Comparison of ENCODE assay signal across 11 cellular contexts in the genomic region with DNA sequence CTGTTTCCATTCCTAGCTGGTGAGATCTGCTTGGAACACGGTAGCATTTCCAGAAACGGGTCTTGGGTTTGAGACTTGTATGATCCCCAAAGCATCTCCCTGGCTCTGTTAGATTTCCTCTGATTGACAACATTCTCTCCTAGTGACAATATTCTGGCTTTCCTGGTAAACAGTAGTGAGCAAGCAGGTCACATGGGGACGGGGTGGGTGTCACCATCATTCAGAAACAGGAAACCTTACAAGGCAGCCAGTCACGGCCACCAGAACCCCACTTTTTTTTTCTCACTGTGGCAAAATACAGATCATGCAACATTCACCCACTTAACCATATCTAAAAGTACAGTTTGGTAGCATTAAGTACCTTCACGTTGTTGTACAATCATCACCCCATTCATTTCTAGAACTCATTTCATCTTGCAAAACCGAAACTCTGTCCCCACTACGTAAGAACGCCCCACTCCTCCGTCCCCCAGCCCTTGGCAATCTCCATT.
DNase-seq lines count a peak whose midpoint lies in the region; ATAC-seq and TF ChIP-seq lines count a peak whose summit lies in the region.
"Had no signal": no experiment of that assay in that cellular context is flagged by ENCODE, and none has a peak within 500 bp of the region (broad histone marks: within the 10 kb centered on the region; RNA-seq: fewer than 3 reads in every experiment).

No MANE protein-coding gene starts in this region.

- H3K27me3 ChIP-seq in left ventricle myocardium inferior (ENCODE audit: low read depth) (peaks cover 98% of the 10 kb centered on the region), mesendoderm (ENCODE audit: insufficient read depth, low read length, poor library complexity) (no peaks in the 10 kb centered on the region)

- H4K5ac ChIP-seq in mesendoderm (ENCODE audit: low read length), result no peak overlapping the region

- H3K56ac ChIP-seq in mesendoderm (ENCODE audit: low read length), result no peak overlapping the region

- no peak overlapping the region for H3K23ac ChIP-seq in mesendoderm (ENCODE audit: low read length)

- peak overlapping the region; percentile 3 for H3K4me3 Mint-ChIP-seq in activated CD4-positive, alpha-beta T cell treated with anti-CD3 and anti-CD28 coated beads for 36 hours

- no peaks in the 10 kb centered on the region for H3K9me3 ChIP-seq in left ventricle myocardium inferior (replicated peaks)
- H3K9me3 ChIP-seq: body of pancreas had no signal

- H3K4me1 ChIP-seq in left ventricle myocardium inferior (peaks cover 19% of the 10 kb centered on the region), mesendoderm (ENCODE audit: control insufficient read depth, low read depth, low read length) (peaks cover 2% of the 10 kb centered on the region)
- H3K4me1 ChIP-seq: body of pancreas, foreskin keratinocyte had no signal

- H3K9me3 Mint-ChIP-seq in activated CD4-positive, alpha-beta T cell treated with anti-CD3 and anti-CD28 coated beads for 36 hours (ENCODE audit: low read depth), result no peaks in the 10 kb centered on the region

- no peak overlapping the region for H4K8ac ChIP-seq in mesendoderm (ENCODE audit: low read depth, low read length)

- H2BK5ac ChIP-seq in mesendoderm (ENCODE audit: low read length), result no peak overlapping the region

- H3K18ac ChIP-seq in mesendoderm (ENCODE audit: low read length), result no peak overlapping the region

- no peak for TF ChIP-seq CTCF in left ventricle myocardium inferior (IDR thresholded peaks at IDR 0.05; ENCODE audit: borderline replicate concordance)

- peak overlapping the region; percentile 53 for H3K27ac Mint-ChIP-seq in activated CD4-positive, alpha-beta T cell treated with anti-CD3 and anti-CD28 coated beads for 36 hours

- CTCF ChIA-PET in activated CD4-positive, alpha-beta T cell treated with anti-CD3 and anti-CD28 coated beads for 36 hours (lab: Charles Lee), result interaction anchor here (2.3 to 2.5 kb wide), 2 partner anchors 9 to 34 kb away, joined by 6 to 11 read pairs; no protein-coding TSS in a partner anchor

- POLR2A ChIA-PET in activated CD4-positive, alpha-beta T cell treated with anti-CD3 and anti-CD28 coated beads for 36 hours (lab: Charles Lee), result no interaction called here

- H3K9ac ChIP-seq in mesendoderm (ENCODE audit: low read length), result no peak overlapping the region

- H2AK5ac ChIP-seq in mesendoderm (ENCODE audit: low read length), result no peak overlapping the region

- peak; percentile 71 for DNase-seq in activated CD4-positive, alpha-beta T cell treated with anti-CD3 and anti-CD28 coated beads for 36 hours
- DNase-seq in activated CD4-positive, alpha-beta T cell treated with anti-CD3 and anti-CD28 coated beads, Interleukin-2, amount 50 U/mL, for 4 hours, result no peak
- DNase-seq in activated CD8-positive, alpha-beta memory T cell treated with anti-CD3 and anti-CD28 coated beads, Interleukin-2, amount 50 U/mL, for 4 hours, result peak; percentile 38
- DNase-seq in left ventricle myocardium inferior (no peak), HCEC 1CT (no peak), mesendoderm (no peak), NCI-H1436 (lab: John Stamatoyannopoulos, UW) (no peak)
- peak; percentile 62 for DNase-seq in stimulated activated CD8-positive, alpha-beta memory T cell treated with anti-CD3 and anti-CD28 coated beads, Interleukin-4, amount 100 ng/mL, for 48 hours
- DNase-seq: foreskin keratinocyte had no signal

- WGBS in mesendoderm (ENCODE audit: extremely low coverage, insufficient coverage, low lambda C conversion rate), result no CpG with 5 or more reads among the region's 9 CpGs

- H3K79me1 ChIP-seq in mesendoderm (ENCODE audit: low read length), result no peaks in the 10 kb centered on the region

- peaks cover 32% of the 10 kb centered on the region for H3K4me1 Mint-ChIP-seq in activated CD4-positive, alpha-beta T cell treated with anti-CD3 and anti-CD28 coated beads for 36 hours

- no peak overlapping the region for H3K4ac ChIP-seq in mesendoderm (ENCODE audit: low read depth, low read length)

- H3K4me3 ChIP-seq in left ventricle myocardium inferior, result peak overlapping the region; percentile 15
- no peak overlapping the region for H3K4me3 ChIP-seq in mesendoderm (ENCODE audit: low read length)
- H3K4me3 ChIP-seq: body of pancreas, K562 had no signal

- intact Hi-C loops in activated CD4-positive, alpha-beta T cell treated with anti-CD3 and anti-CD28 coated beads for 36 hours (cut with DNase I, micrococcal nuclease), result no loop called here
- intact Hi-C loops in left ventricle myocardium inferior (cut with micrococcal nuclease), result no loop called here

- no peak overlapping the region for H2BK120ac ChIP-seq in mesendoderm (ENCODE audit: low read depth, low read length)

- no peaks in the 10 kb centered on the region for H3K36me3 ChIP-seq in left ventricle myocardium inferior
- H3K36me3 ChIP-seq in mesendoderm (ENCODE audit: control insufficient read depth, insufficient read depth, low read length), result no peaks in the 10 kb centered on the region

- peak; percentile 81 for ATAC-seq in activated CD4-positive, alpha-beta T cell treated with anti-CD3 and anti-CD28 coated beads for 36 hours
- ATAC-seq: body of pancreas, foreskin keratinocyte, K562 had no signal

- no peak overlapping the region for H3K4me2 ChIP-seq in mesendoderm (ENCODE audit: low read length)

- H3K27ac ChIP-seq in left ventricle myocardium inferior (replicated peaks) (peak overlapping the region; percentile 69), mesendoderm (ENCODE audit: low read depth, low read length) (no peak overlapping the region)
- H3K27ac ChIP-seq: body of pancreas, foreskin keratinocyte had no signal

- no peak overlapping the region for H2BK15ac ChIP-seq in mesendoderm (replicated peaks; ENCODE audit: low read depth)

- no peaks in the 10 kb centered on the region for H3K36me3 Mint-ChIP-seq in activated CD4-positive, alpha-beta T cell treated with anti-CD3 and anti-CD28 coated beads for 36 hours (ENCODE audit: low read depth)

- H3K79me2 ChIP-seq in mesendoderm (ENCODE audit: control insufficient read depth, insufficient read depth, low read length), result no peaks in the 10 kb centered on the region

- H3K27me3 Mint-ChIP-seq in activated CD4-positive, alpha-beta T cell treated with anti-CD3 and anti-CD28 coated beads for 36 hours, result peaks cover 31% of the 10 kb centered on the region

Comparison
In these comparisons a context has a peak if more than half of its experiments do, and no peak if none do; other contexts are left out.
1. DNase-seq: peak in activated CD4-positive, alpha-beta T cell treated with anti-CD3 and anti-CD28 coated beads for 36 hours (single experiment), activated CD8-positive, alpha-beta memory T cell treated with anti-CD3 and anti-CD28 coated beads, Interleukin-2, amount 50 U/mL, for 4 hours (single experiment) and stimulated activated CD8-positive, alpha-beta memory T cell treated with anti-CD3 and anti-CD28 coated beads, Interleukin-4, amount 100 ng/mL, for 48 hours (single experiment); none in activated CD4-positive, alpha-beta T cell treated with anti-CD3 and anti-CD28 coated beads, Interleukin-2, amount 50 U/mL, for 4 hours (0 of 2), left ventricle myocardium inferior (single experiment), HCEC 1CT (single experiment), mesendoderm (single experiment) and NCI-H1436 (single experiment).